ENCODE assay signal across 15 cellular contexts in genomic region chr6:28134716-28135115, GRCh38. TPM values are rescaled to one million over a fixed set of nuclear protein-coding genes. Genes with fewer than 3 reads are reported as not detected.
DNase-seq lines count a peak whose midpoint lies in the region; ATAC-seq, FAIRE-seq and TF ChIP-seq lines count a peak whose summit lies in the region.
"Had no signal": no experiment of that assay in that cellular context is flagged by ENCODE, and none has a peak within 500 bp of the region (broad histone marks: within the 10 kb centered on the region; RNA-seq: fewer than 3 reads in every experiment).

No MANE protein-coding gene starts in this region.

- no peaks in the 10 kb centered on the region for H3K9me2 ChIP-seq in SU-DHL-6 (replicated peaks; ENCODE audit: insufficient read depth, low read length)

- peaks cover 0 to 35% of the 10 kb centered on the region in 2 donors for H3K36me3 Mint-ChIP-seq in CD4-positive, alpha-beta memory T cell
- peaks cover 7% of the 10 kb centered on the region for H3K36me3 Mint-ChIP-seq in memory B cell

- CTCF ChIA-PET in CD4-positive, alpha-beta memory T cell (lab: Charles Lee; ENCODE audit: partially characterized antibody): interaction anchor here (1.0 kb wide), 1 partner anchor 221 kb away, joined by 4 read pairs; no protein-coding TSS in a partner anchor

- H3K4me3 Mint-ChIP-seq in CD4-positive, alpha-beta memory T cell: no peak overlapping the region
- no peak overlapping the region for H3K4me3 Mint-ChIP-seq in memory B cell

- H3K27ac ChIP-seq in BLaER1 treated with 17β-estradiol and CSF1 and Interleukin-3, amounts not matched to agents 10 nM and 100 nM: peak overlapping the region in 4 of 11 experiments; percentile 58 to 75 (median 67); a peak in 6 of 22 replicates
- no peak overlapping the region for H3K27ac ChIP-seq in CD4-positive, alpha-beta memory T cell (ENCODE audit: low read depth, low read length)
- H3K27ac ChIP-seq in SU-DHL-6 (ENCODE audit: low read depth, low read length): peak overlapping the region; percentile 34; the same call in 1 of the 2 replicates

- H3K27me3 Mint-ChIP-seq in CD4-positive, alpha-beta memory T cell: no peaks in the 10 kb centered on the region
- no peaks in the 10 kb centered on the region for H3K27me3 Mint-ChIP-seq in memory B cell
- H3K27me3 Mint-ChIP-seq: activated B cell treated with CpG ODN at 0.5 μM for 24 hours had no signal

- H3K9me3 ChIP-seq in BLaER1 treated with 17β-estradiol and CSF1 and Interleukin-3, amounts not matched to agents 10 nM and 100 nM (replicated peaks in 1 of 11): no peaks in the 10 kb centered on the region
- H3K9me3 ChIP-seq in CD4-positive, alpha-beta memory T cell (ENCODE audit: control insufficient read depth in 1 of 2, low read length in 2 of 2): no peaks in the 10 kb centered on the region
- H3K9me3 ChIP-seq in SU-DHL-6 (ENCODE audit: insufficient read depth, low read length): no peaks in the 10 kb centered on the region
- H3K9me3 ChIP-seq: adrenal gland, tibial artery had no signal

- no peak for TF ChIP-seq POLR2A in GM12892 (IDR thresholded peaks at IDR 0.05; ENCODE audit: low read depth, low read length)

- H3K4me2 ChIP-seq in BLaER1 treated with 17β-estradiol and CSF1 and Interleukin-3, amounts not matched to agents 10 nM and 100 nM: peak overlapping the region; percentile 9 to 92 (median 41); a peak in 19 of 22 replicates
- peak overlapping the region; percentile 93 for H3K4me2 ChIP-seq in SU-DHL-6 (ENCODE audit: low read depth, low read length, poor library complexity, severe bottlenecking)

- H3K4me1 Mint-ChIP-seq in CD4-positive, alpha-beta memory T cell: peaks cover 44 to 69% (median 56%) of the 10 kb centered on the region in 4 donors
- peaks cover 31% of the 10 kb centered on the region for H3K4me1 Mint-ChIP-seq in memory B cell

- H3K9ac ChIP-seq in BLaER1 treated with 17β-estradiol and CSF1 and Interleukin-3, amounts not matched to agents 10 nM and 100 nM: peak overlapping the region in 4 of 11 experiments; percentile 43 to 66 (median 54); a peak in 6 of 22 replicates
- H3K9ac ChIP-seq in SU-DHL-6 (ENCODE audit: low read length): no peak overlapping the region

- POLR2A ChIA-PET in CD4-positive, alpha-beta memory T cell (lab: Charles Lee; ENCODE audit: partially characterized antibody): no interaction called here

- H3F3A ChIP-seq in SU-DHL-6 (ENCODE audit: insufficient read depth): peaks cover 68% of the 10 kb centered on the region

- H3K4me1 ChIP-seq in BLaER1 treated with 17β-estradiol and CSF1 and Interleukin-3, amounts not matched to agents 10 nM and 100 nM: peaks cover 38 to 57% (median 45%) of the 10 kb centered on the region in 10 experiments
- H3K4me1 ChIP-seq in CD4-positive, alpha-beta memory T cell (ENCODE audit: insufficient read depth, low read length): peaks cover 33% of the 10 kb centered on the region

- ATAC-seq in memory B cell (ENCODE audit: low read depth) (no peak), sciatic nerve (no peak)

- H3K9me3 Mint-ChIP-seq in CD4-positive, alpha-beta memory T cell: no peaks in the 10 kb centered on the region
- no peaks in the 10 kb centered on the region for H3K9me3 Mint-ChIP-seq in memory B cell
- H3K9me3 Mint-ChIP-seq: activated B cell treated with CpG ODN at 0.5 μM for 24 hours; T-helper 1 cell treated with Interleukin-12 subunit alpha and Interleukin-12 subunit beta and Interleukin-4 antibody, amounts not matched to agents 30 μg/mL and 1 μg/mL, for 36 hours had no signal

- no peak for TF ChIP-seq CTCF in SU-DHL-6 (IDR thresholded peaks at IDR 0.05; ENCODE audit: insufficient read depth, low read length, poor library complexity, severe bottlenecking)

- H3K79me2 ChIP-seq in SU-DHL-6 (ENCODE audit: insufficient read depth, low read length): peaks cover 76% of the 10 kb centered on the region

- peak overlapping the region in 5 of 7 donors; percentile 14 to 79 (median 49) for H3K27ac Mint-ChIP-seq in CD4-positive, alpha-beta memory T cell
- peak overlapping the region; percentile 16 for H3K27ac Mint-ChIP-seq in memory B cell

- H2AFZ ChIP-seq in SU-DHL-6 (ENCODE audit: low read depth, low read length, severe bottlenecking): no peak overlapping the region

- intact Hi-C loops in CD4-positive, alpha-beta memory T cell (cut with micrococcal nuclease): loop anchor here (1.0 kb wide), 1 partner anchor 222 kb away; no protein-coding TSS in a partner anchor
- intact Hi-C loops in sciatic nerve (cut with DNase I): no loop called here

- H3K36me3 ChIP-seq in BLaER1 treated with 17β-estradiol and CSF1 and Interleukin-3, amounts not matched to agents 10 nM and 100 nM: peaks cover 16 to 42% (median 35%) of the 10 kb centered on the region in 11 experiments
- peaks cover 6% of the 10 kb centered on the region for H3K36me3 ChIP-seq in CD4-positive, alpha-beta memory T cell (ENCODE audit: insufficient read depth, low read length)
- peaks cover 6% of the 10 kb centered on the region; the same call in 1 of the 2 replicates for H3K36me3 ChIP-seq in SU-DHL-6 (ENCODE audit: low read length)
- H3K36me3 ChIP-seq: adrenal gland had no signal

- H3K27me3 ChIP-seq in BLaER1 treated with 17β-estradiol and CSF1 and Interleukin-3, amounts not matched to agents 10 nM and 100 nM: no peaks in the 10 kb centered on the region
- H3K27me3 ChIP-seq in CD4-positive, alpha-beta memory T cell (ENCODE audit: insufficient read depth, low read length): no peaks in the 10 kb centered on the region
- no peaks in the 10 kb centered on the region for H3K27me3 ChIP-seq in SU-DHL-6 (ENCODE audit: low read length)
- H3K27me3 ChIP-seq: adrenal gland, tibial artery had no signal

- no peak for FAIRE-seq in GM12892 (lab: Jason Lieb, UNC)
- FAIRE-seq: keratinocyte had no signal

- H4K20me1 ChIP-seq in BLaER1 treated with 17β-estradiol and CSF1 and Interleukin-3, amounts not matched to agents 10 nM and 100 nM: peaks cover 3 to 37% (median 20%) of the 10 kb centered on the region in 11 experiments; a peak in 12 of 22 replicates
- H4K20me1 ChIP-seq in SU-DHL-6 (ENCODE audit: low read depth, low read length): no peaks in the 10 kb centered on the region

- H3K4me3 ChIP-seq in BLaER1 treated with 17β-estradiol and CSF1 and Interleukin-3, amounts not matched to agents 10 nM and 100 nM: peak overlapping the region in 2 of 10 experiments; percentile 12 to 20; a peak in 1 of 20 replicates
- H3K4me3 ChIP-seq in CD4-positive, alpha-beta memory T cell (ENCODE audit: low read length in 2 of 2): no peak overlapping the region
- H3K4me3 ChIP-seq in SU-DHL-6 (ENCODE audit: insufficient read depth, low read length, poor library complexity, severe bottlenecking): no peak overlapping the region
- H3K4me3 ChIP-seq: adrenal gland, tibial artery had no signal

- DNase-seq in CD4-positive, alpha-beta memory T cell: no peak
- DNase-seq in memory B cell (ENCODE audit: low spot score in 2 of 2) (no peak), NCI-H1930 (lab: John Stamatoyannopoulos, UW) (no peak), GM12892 (ENCODE audit: insufficient read length) (no peak), sciatic nerve (ENCODE audit: low spot score) (no peak)
- DNase-seq: activated B cell treated with CpG ODN at 0.5 μM for 24 hours; effector memory CD4-positive, alpha-beta T cell; stimulated activated CD4-positive, alpha-beta T cell treated with anti-CD3 and anti-CD28 coated beads, Interleukin-4, amount 100 ng/mL, for 1 hour; stimulated activated CD8-positive, alpha-beta memory T cell treated with anti-CD3 and anti-CD28 coated beads, Interleukin-4, amount 100 ng/mL, for 48 hours; tibial artery had no signal

RNA-seq across cellular contexts. Expression of gene ZKSCAN8, which starts 7.0 kb away (rescaled TPM):
- total RNA-seq in CD4-positive, alpha-beta memory T cell: 10 to 100 TPM; 40.8 to 43.3 TPM
- polyA plus RNA-seq in CD4-positive, alpha-beta memory T cell: 1 to 10 TPM in 1 of 2 donors, not detected in 1; 1.8 TPM
- polyA plus RNA-seq in GM12892 (2012; ENCODE audit: missing spikeins): 8.2 TPM
- total RNA-seq in sciatic nerve: 31.9 TPM

RNA-seq across cellular contexts. Expression of gene ZSCAN16, which starts 10.3 kb away (rescaled TPM):
- 10 to 100 TPM; 13.4 to 14.8 TPM for total RNA-seq in CD4-positive, alpha-beta memory T cell
- 10 to 100 TPM; 12.4 to 14.2 TPM for polyA plus RNA-seq in CD4-positive, alpha-beta memory T cell
- polyA plus RNA-seq in GM12892 (2012; ENCODE audit: missing spikeins): 3.2 TPM
- total RNA-seq in sciatic nerve: 4.1 TPM

RNA-seq across cellular contexts. Expression of gene ZNF165, which starts 54.3 kb away (rescaled TPM):
- total RNA-seq in CD4-positive, alpha-beta memory T cell: 1 to 10 TPM in 1 of 2 experiments, under 1 TPM in 1; 0.75 to 1.4 TPM
- polyA plus RNA-seq in CD4-positive, alpha-beta memory T cell: under 1 TPM; 0.78 to 0.96 TPM
- 1.9 TPM for polyA plus RNA-seq in GM12892 (2012; ENCODE audit: missing spikeins)
- 1.2 TPM for total RNA-seq in sciatic nerve
